ENCODE assay signal across 1 cellular context in genomic region chr19:46372901-46373572, GRCh38.
TF ChIP-seq lines count a peak whose summit lies in the region.

No MANE protein-coding gene starts in this region.

TF ChIP-seq in endothelial cell of umbilical vein, 7 proteins besides CTCF, POLR2A, EP300 and RAD21 (continued from another document):
- TF ChIP-seq, protein P1, sequence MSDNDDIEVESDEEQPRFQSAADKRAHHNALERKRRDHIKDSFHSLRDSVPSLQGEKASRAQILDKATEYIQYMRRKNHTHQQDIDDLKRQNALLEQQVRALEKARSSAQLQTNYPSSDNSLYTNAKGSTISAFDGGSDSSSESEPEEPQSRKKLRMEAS (IDR thresholded peaks at IDR 0.05; ENCODE audit: insufficient read depth, insufficient read length) = no peak
